Comparison of ENCODE assay signal across 27 cellular contexts in the genomic region with DNA sequence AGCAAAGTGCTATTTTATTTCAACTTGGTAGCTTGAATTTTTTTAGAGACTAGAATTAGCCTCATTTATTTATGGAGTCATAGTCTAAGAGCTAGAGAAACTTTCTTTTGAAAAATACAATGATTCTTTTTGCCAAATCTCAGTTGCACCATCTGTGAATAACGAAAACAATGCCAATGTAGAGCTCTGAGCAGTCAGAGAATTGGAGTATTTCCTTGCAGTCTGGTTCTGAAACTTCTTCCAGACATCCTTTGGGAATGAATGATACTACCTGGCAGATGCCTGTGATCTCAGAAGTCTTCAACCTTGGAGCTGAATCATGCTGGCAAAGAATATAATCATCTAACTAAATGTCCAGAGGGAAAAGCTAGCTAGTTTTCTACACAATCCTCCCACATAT.
"Had no signal": no experiment of that assay in that cellular context is flagged by ENCODE, and none has a peak within 500 bp of the region (broad histone marks: within the 10 kb centered on the region; RNA-seq: fewer than 3 reads in every experiment).

No MANE protein-coding gene starts in this region.

- DNase-seq: hypothalamus; immature natural killer cell; islet precursor cell; left ventricle myocardium inferior; mesendoderm; mucosa of descending colon; naive thymus-derived CD4-positive, alpha-beta T cell; ovary; posterior cingulate gyrus; retina; right cardiac atrium; small intestine; spleen; stimulated activated CD4-positive, alpha-beta T cell treated with anti-CD3 and anti-CD28 coated beads, Interleukin-4, amount 100 ng/mL, for 24 hours; stimulated activated naive CD4-positive, alpha-beta T cell treated with Interleukin-2 at 50 U/mL for 16 hours; stimulated activated naive CD8-positive, alpha-beta T cell treated with anti-CD3 and anti-CD28 coated beads, Interleukin-15, amount 100 ng/mL, for 72 hours; substantia nigra; testis; thyroid gland; transverse colon; upper lobe of left lung had no signal

- ATAC-seq: mucosa of descending colon; naive thymus-derived CD4-positive, alpha-beta T cell; natural killer cell treated with Interleukin-12 subunit alpha and Interleukin-12 subunit beta and Interleukin-15 and Interleukin-18, amount 100 ng/mL, for 72 hours; right cardiac atrium; sciatic nerve; stimulated activated memory B cell treated with anti-CD40 and anti-IgM and Interleukin-4, amounts not matched to agents 10 μg/mL and 1 μg/mL and 100 μg/mL, for 72 hours; stimulated activated naive CD8-positive, alpha-beta T cell treated with anti-CD3 and anti-CD28 coated beads, Interleukin-15, amount 100 ng/mL, for 72 hours had no signal

- H3K4me3 ChIP-seq: left ventricle myocardium inferior, lung, mucosa of descending colon, ovary, prostate gland, spleen, testis, thyroid gland, transverse colon, upper lobe of left lung, vagina had no signal

- H3K27ac ChIP-seq: left ventricle myocardium inferior, ovary, prostate gland, spleen, testis, thyroid gland, transverse colon, upper lobe of left lung, vagina had no signal

- H3K27me3 ChIP-seq: ovary, spleen, testis, thyroid gland, transverse colon, upper lobe of left lung, vagina had no signal

- H3K9me3 ChIP-seq: left ventricle myocardium inferior, mucosa of descending colon, ovary, prostate gland, testis, thyroid gland, transverse colon, upper lobe of left lung, vagina had no signal

- H3K4me1 ChIP-seq: left ventricle myocardium inferior, prostate gland, spleen, testis, thyroid gland, transverse colon, upper lobe of left lung, vagina had no signal

- H3K36me3 ChIP-seq: left ventricle myocardium inferior, ovary, prostate gland, spleen, thyroid gland, transverse colon, upper lobe of left lung, vagina had no signal
